23 cellular contexts compared by ENCODE assay signal in the genomic region with DNA sequence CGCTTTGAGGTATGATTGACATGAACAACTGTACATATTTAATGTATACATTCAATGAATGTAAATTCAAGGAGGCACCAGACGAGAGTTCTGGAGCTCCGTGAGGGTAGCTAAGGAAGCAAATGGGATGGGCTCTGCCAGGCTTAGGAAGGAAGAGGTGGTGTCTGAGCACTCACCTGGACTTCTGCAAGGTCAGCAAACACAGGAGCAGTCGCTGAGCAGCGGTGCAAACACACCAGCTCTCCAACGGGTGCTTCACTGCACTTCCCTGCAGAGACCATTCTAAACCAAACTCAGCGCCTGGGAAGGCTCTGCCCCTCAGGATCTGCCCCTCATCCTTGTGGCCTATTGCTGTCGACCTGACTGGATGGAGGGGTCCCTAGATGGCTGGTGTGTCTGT.
DNase-seq lines count a peak whose midpoint lies in the region; ATAC-seq, FAIRE-seq and TF ChIP-seq lines count a peak whose summit lies in the region.
"Had no signal": no experiment of that assay in that cellular context is flagged by ENCODE, and none has a peak within 500 bp of the region (broad histone marks: within the 10 kb centered on the region; RNA-seq: fewer than 3 reads in every experiment).

No MANE protein-coding gene starts in this region.

- DNase-seq in A549 (ENCODE audit: low read depth in 1 of 2, low spot score in 1 of 2), result no peak
- peak; percentile 29 for DNase-seq in NCI-H345 treated with DMSO at 0.1 percent for 48 hours (lab: John Stamatoyannopoulos, UW; ENCODE audit: unreplicated experiment)
- DNase-seq in H1 (ENCODE audit: low read depth in 1 of 2, low spot score in 2 of 2), result no peak
- no peak for DNase-seq in RKO (ENCODE audit: low spot score)
- DNase-seq in glomerular visceral epithelial cell (ENCODE audit: extremely low spot score), result no peak
- no peak for DNase-seq in GM13976 (ENCODE audit: low spot score)
- DNase-seq: 8988T; BE2C; Calu3; CD4-positive, alpha-beta T cell; DMS53; IMR-90; Karpas-422; NCI-H1048; NCI-H1436; NCI-H2029; NCI-H446 treated with DMSO at 0.1 percent for 48 hours; SHP77 had no signal

- TF ChIP-seq CTCF in A549 (IDR thresholded peaks at IDR 0.05), result no peak
- TF ChIP-seq CTCF in H1 (IDR thresholded peaks at IDR 0.05; ENCODE audit: control extremely low read depth in 1 of 3, insufficient read depth in 1 of 3, low read depth in 1 of 3, low read length in 3 of 3), result no peak
- no peak for TF ChIP-seq CTCF in neural cell (IDR thresholded peaks at IDR 0.05; ENCODE audit: poor library complexity, severe bottlenecking)
- no peak for TF ChIP-seq CTCF in GM13976 (IDR thresholded peaks at IDR 0.05; ENCODE audit: borderline replicate concordance, control extremely low read depth, extremely low read depth, insufficient read depth, missing control alignments)

- no peak overlapping the region for H2BK120ac ChIP-seq in H1 (replicated peaks; ENCODE audit: low read depth, low read length)

- H4K5ac ChIP-seq in H1 (ENCODE audit: insufficient read length, low read depth, low read length), result no peak overlapping the region

- H3K4me2 ChIP-seq in A549 (no peak overlapping the region), H1 (ENCODE audit: insufficient read depth in 1 of 2, low read depth in 2 of 2, low read length in 2 of 2) (no peak overlapping the region), neural cell (ENCODE audit: low read length) (peak overlapping the region; percentile 5)

- ATAC-seq in A549 (no peak), HG03439 (IDR thresholded peaks at IDR 0.05; ENCODE audit: unreplicated experiment) (no peak)
- ATAC-seq: SK-N-SH treated with all-trans-retinoic acid at 6 μM for 48 hours had no signal

- no peak overlapping the region for H4K91ac ChIP-seq in H1 (replicated peaks; ENCODE audit: insufficient read length, low read length)

- in situ Hi-C loops in GM13976 (cut with MboI; ENCODE audit: low sequenced_read_pairs, unreplicated experiment), result no loop called here

- no peak overlapping the region for H3K56ac ChIP-seq in H1 (replicated peaks; ENCODE audit: insufficient read length, low read depth, low read length)

- H3K4ac ChIP-seq in H1 (replicated peaks; ENCODE audit: insufficient read length, low read depth, low read length), result no peak overlapping the region

- no peak overlapping the region for H2BK20ac ChIP-seq in H1 (ENCODE audit: low read length)

- H2BK12ac ChIP-seq in H1 (ENCODE audit: low read depth, low read length), result no peak overlapping the region

- no peaks in the 10 kb centered on the region for H4K20me1 ChIP-seq in H1 (replicated peaks in 1 of 2; ENCODE audit: control insufficient read depth in 1 of 2, insufficient read depth in 2 of 2, low read length in 2 of 2)
- no peaks in the 10 kb centered on the region for H4K20me1 ChIP-seq in neural cell (ENCODE audit: insufficient read depth)

- no peaks in the 10 kb centered on the region for H3K9me2 ChIP-seq in neural cell (ENCODE audit: insufficient read depth, low read length)

- TF ChIP-seq EP300 in A549 (IDR thresholded peaks at IDR 0.05), result no peak
- no peak for TF ChIP-seq EP300 in H1 (IDR thresholded peaks at IDR 0.05; ENCODE audit: borderline replicate concordance in 1 of 2, low read depth in 2 of 2, low read length in 2 of 2)
- no peak for TF ChIP-seq EP300 in neural cell (conservative IDR thresholded peaks at IDR 0.05; ENCODE audit: poor library complexity, severe bottlenecking)

- no peak overlapping the region for H2BK15ac ChIP-seq in H1 (ENCODE audit: low read length)

- no peak overlapping the region for H3K18ac ChIP-seq in H1 (ENCODE audit: extremely low read depth, low read length)

- H3K9ac ChIP-seq in H1 (replicated peaks in 1 of 4; ENCODE audit: extremely low read depth in 1 of 4, low read depth in 3 of 4, low read length in 3 of 4) (no peak overlapping the region), neural cell (ENCODE audit: low read length) (no peak overlapping the region)

- no peak overlapping the region for H3K23ac ChIP-seq in H1 (ENCODE audit: insufficient read length)

- H2AFZ ChIP-seq in H1 (ENCODE audit: low read length), result no peak overlapping the region
- H2AFZ ChIP-seq in neural cell (ENCODE audit: low read depth, low read length), result no peak overlapping the region

- H3K79me2 ChIP-seq in H1 (ENCODE audit: control insufficient read depth in 1 of 2, insufficient read depth in 2 of 2, low read length in 2 of 2) (no peaks in the 10 kb centered on the region), neural cell (replicated peaks; ENCODE audit: insufficient read depth, low read length) (no peaks in the 10 kb centered on the region)

- H2BK5ac ChIP-seq in H1 (ENCODE audit: low read depth, low read length), result no peak overlapping the region

- no peak overlapping the region for H3K14ac ChIP-seq in H1 (ENCODE audit: insufficient read length)

- no peak for TF ChIP-seq POLR2A in A549 (IDR thresholded peaks at IDR 0.05; ENCODE audit: low read length)
- no peak for TF ChIP-seq POLR2A in H1 (IDR thresholded peaks at IDR 0.05; ENCODE audit: control extremely low read depth in 1 of 2, low read depth in 2 of 2, low read length in 2 of 2)

- H3K27ac ChIP-seq in A549 (no peak overlapping the region), H1 (ENCODE audit: low read depth, low read length) (no peak overlapping the region), neural cell (ENCODE audit: low read length) (peak overlapping the region; percentile 54)

- no peak for FAIRE-seq in A549 (lab: Jason Lieb, UNC)
- FAIRE-seq in H1 (lab: Jason Lieb, UNC), result no peak
- FAIRE-seq: GM12892, RCC 7860 had no signal

- peaks cover 14% of the 10 kb centered on the region; the same call in 2 of the 3 replicates for H3K9me3 ChIP-seq in A549
- peaks cover 0 to 3% of the 10 kb centered on the region in 2 experiments; a peak in 1 of 4 replicates for H3K9me3 ChIP-seq in H1 (ENCODE audit: insufficient read depth in 2 of 2, low read depth in 1 of 2, low read length in 1 of 2)
- peaks cover 6% of the 10 kb centered on the region for H3K9me3 ChIP-seq in neural cell (ENCODE audit: low read length)
- H3K9me3 ChIP-seq: BE2C had no signal

- H2AK5ac ChIP-seq in H1 (ENCODE audit: low read depth, low read length), result no peak overlapping the region

- 11% methylated on average over 8 of the region's 8 CpGs for WGBS in A549 (ENCODE audit: missing lambda C conversion rate)
- 75% methylated on average over 8 of the region's 8 CpGs; no CpG with 5 or more reads in 1 of the 2 experiments for WGBS in H1 (ENCODE audit: extremely low coverage in 1 of 2, insufficient coverage in 1 of 2, insufficient read length in 1 of 2, insufficient replicate concordance in 2 of 2, low coverage in 1 of 2, low lambda C conversion rate in 2 of 2, missing lambda C conversion rate in 1 of 2), 2 experiments

- CTCF ChIA-PET in A549 (lab: Yijun Ruan, JAX) (interaction anchor here (0.6 kb wide), 2 partner anchors 10 to 39 kb away, joined by 3 to 4 read pairs; no protein-coding TSS in a partner anchor), H1 (lab: Charles Lee; ENCODE audit: partially characterized antibody) (interaction anchor here (0.5 to 1.6 kb wide), 4 partner anchors 8 to 179 kb away, joined by 3 to 5 read pairs (median 4); no protein-coding TSS in a partner anchor)

- no peaks in the 10 kb centered on the region for H3K4me1 ChIP-seq in A549
- peaks cover 4 to 13% (median 7%) of the 10 kb centered on the region in 4 experiments for H3K4me1 ChIP-seq in H1 (replicated peaks in 1 of 4; ENCODE audit: control insufficient read depth in 3 of 4, insufficient read depth in 4 of 4, low read length in 3 of 4)
- H3K4me1 ChIP-seq: BE2C had no signal

- TF ChIP-seq RAD21 in A549 (conservative IDR thresholded peaks at IDR 0.05 in 1 of 2, IDR thresholded peaks at IDR 0.05 in 1 of 2), result no peak
- no peak for TF ChIP-seq RAD21 in H1 (IDR thresholded peaks at IDR 0.05 in 1 of 2, conservative IDR thresholded peaks at IDR 0.05 in 1 of 2; ENCODE audit: low read depth in 2 of 2, low read length in 2 of 2)
- no peak for TF ChIP-seq RAD21 in neural cell (conservative IDR thresholded peaks at IDR 0.05)

- H3K27me3 ChIP-seq in H1 (replicated peaks in 1 of 4; ENCODE audit: control insufficient read depth in 3 of 4, extremely low read depth in 1 of 4, insufficient read depth in 3 of 4, low read length in 3 of 4), result no peaks in the 10 kb centered on the region; a peak in 1 of 7 replicates
- H3K27me3 ChIP-seq in neural cell (ENCODE audit: insufficient read depth, low read depth, low read length), result no peaks in the 10 kb centered on the region
- H3K27me3 ChIP-seq: BE2C had no signal

- H3K23me2 ChIP-seq in H1 (ENCODE audit: low read depth, low read length), result no peaks in the 10 kb centered on the region

- no peaks in the 10 kb centered on the region for H3K79me1 ChIP-seq in H1 (ENCODE audit: low read depth, low read length)

- POLR2A ChIA-PET in A549 (lab: Yijun Ruan, JAX) (no interaction called here), H1 (lab: Charles Lee; ENCODE audit: partially characterized antibody) (interaction anchor here (0.6 kb wide), 1 partner anchor 22 kb away, joined by 4 read pairs; no protein-coding TSS in a partner anchor)

- no peak overlapping the region for H4K8ac ChIP-seq in H1 (ENCODE audit: extremely low read depth, insufficient read depth, low read length)

- H3K4me3 ChIP-seq in A549 (no peak overlapping the region), H1 (ENCODE audit: extremely low read depth in 1 of 4, insufficient read depth in 2 of 4, low read depth in 3 of 4, low read length in 4 of 4) (no peak overlapping the region), neural cell (ENCODE audit: low read length) (peak overlapping the region; percentile 18)

- no peaks in the 10 kb centered on the region for H3F3A ChIP-seq in neural cell (ENCODE audit: insufficient read depth, low read length, poor library complexity, severe bottlenecking)

- H3K36me3 ChIP-seq in H1 (ENCODE audit: control insufficient read depth in 2 of 4, insufficient read depth in 4 of 4, low read length in 3 of 4), result no peaks in the 10 kb centered on the region
- no peaks in the 10 kb centered on the region for H3K36me3 ChIP-seq in neural cell (ENCODE audit: insufficient read depth, low read length)
- H3K36me3 ChIP-seq: BE2C had no signal

TF ChIP-seq in A549, 52 proteins besides CTCF, POLR2A, EP300 and RAD21:
- TF ChIP-seq MAFK (IDR thresholded peaks at IDR 0.05; ENCODE audit: partially characterized antibody) (peak; percentile 43), ZC3H11A (IDR thresholded peaks at IDR 0.05) (no peak)

TF ChIP-seq in H1, 55 proteins besides CTCF, POLR2A, EP300 and RAD21:
- TF ChIP-seq GTF2F1 (IDR thresholded peaks at IDR 0.05; ENCODE audit: borderline replicate concordance, low read depth, low read length) (no peak), SP4 (IDR thresholded peaks at IDR 0.05; ENCODE audit: low read length) (no peak), MAFK (IDR thresholded peaks at IDR 0.05; ENCODE audit: low read depth, low read length) (peak; percentile 64; the same call in 1 of the 2 replicates)

TF ChIP-seq in neural cell, 6 proteins besides CTCF, POLR2A, EP300 and RAD21 (continues in another document):
- TF ChIP-seq POLR2AphosphoS5 (IDR thresholded peaks at IDR 0.05) (no peak), TAF1 (IDR thresholded peaks at IDR 0.05; ENCODE audit: low read depth) (no peak), EZH2 (IDR thresholded peaks at IDR 0.05; ENCODE audit: borderline replicate concordance, insufficient read depth, low read length, poor library complexity, severe bottlenecking) (no peak), MXI1 (conservative IDR thresholded peaks at IDR 0.05; ENCODE audit: poor library complexity, severe bottlenecking) (no peak)

Comparison
In these comparisons a context has a peak if more than half of its experiments do, and no peak if none do; other contexts are left out.
1. Of the 18 proteins assayed by ChIP-seq in both H1 and A549: peak only in H1: none; only in A549: none; in both: MAFK; in neither: 17.